8 cellular contexts compared by ENCODE assay signal in genomic region chr3:127735767-127736693, GRCh38.
DNase-seq lines count a peak whose midpoint lies in the region; ATAC-seq, FAIRE-seq and TF ChIP-seq lines count a peak whose summit lies in the region.

No MANE protein-coding gene starts in this region.

- H3K14ac ChIP-seq in H1 (ENCODE audit: insufficient read length), result no peak overlapping the region

- CTCF ChIA-PET in H1 (lab: Charles Lee; ENCODE audit: partially characterized antibody), result interaction anchor here (1.1 to 2.1 kb wide), 3 partner anchors 8 to 221 kb away, joined by 3 to 11 read pairs (median 5); no protein-coding TSS in a partner anchor

- peaks cover 34% of the 10 kb centered on the region for H3K4me1 Mint-ChIP-seq in GM23338

- H3K27ac ChIP-seq in GM23338 (ENCODE audit: low read depth) (no peak overlapping the region), H1 (ENCODE audit: low read depth, low read length) (no peak overlapping the region)

- TF ChIP-seq POLR2A in H1 (IDR thresholded peaks at IDR 0.05; ENCODE audit: control extremely low read depth in 1 of 2, low read depth in 2 of 2, low read length in 2 of 2), result no peak

- POLR2A ChIA-PET in H1 (lab: Charles Lee; ENCODE audit: partially characterized antibody), result interaction anchor here (0.7 kb wide), 1 partner anchor 418 kb away, joined by 3 read pairs; no protein-coding TSS in a partner anchor

- no peaks in the 10 kb centered on the region for H4K20me1 ChIP-seq in GM23338 (replicated peaks; ENCODE audit: insufficient read depth)
- H4K20me1 ChIP-seq in H1 (replicated peaks in 1 of 2; ENCODE audit: control insufficient read depth in 1 of 2, insufficient read depth in 2 of 2, low read length in 2 of 2), result no peaks in the 10 kb centered on the region

- H2BK15ac ChIP-seq in H1 (ENCODE audit: low read length), result no peak overlapping the region

- H2AK5ac ChIP-seq in H1 (ENCODE audit: low read depth, low read length), result no peak overlapping the region

- H3K56ac ChIP-seq in H1 (replicated peaks; ENCODE audit: insufficient read length, low read depth, low read length), result no peak overlapping the region

- no peak overlapping the region for H2BK120ac ChIP-seq in H1 (replicated peaks; ENCODE audit: low read depth, low read length)

- no peak for TF ChIP-seq EP300 in H1 (IDR thresholded peaks at IDR 0.05; ENCODE audit: borderline replicate concordance in 1 of 2, low read depth in 2 of 2, low read length in 2 of 2)

- H3K9ac ChIP-seq in H1 (replicated peaks in 1 of 4; ENCODE audit: extremely low read depth in 1 of 4, low read depth in 3 of 4, low read length in 3 of 4), result no peak overlapping the region; a peak in 1 of 7 replicates

- no peak for TF ChIP-seq RAD21 in H1 (IDR thresholded peaks at IDR 0.05 in 1 of 2, conservative IDR thresholded peaks at IDR 0.05 in 1 of 2; ENCODE audit: low read depth in 2 of 2, low read length in 2 of 2)

- H4K91ac ChIP-seq in H1 (replicated peaks; ENCODE audit: insufficient read length, low read length), result no peak overlapping the region

- H3K23me2 ChIP-seq in H1 (ENCODE audit: low read depth, low read length), result no peaks in the 10 kb centered on the region

- H3K9me3 ChIP-seq in H1 (ENCODE audit: insufficient read depth in 2 of 2, low read depth in 1 of 2, low read length in 1 of 2), result no peaks in the 10 kb centered on the region

- WGBS in H1 (ENCODE audit: extremely low coverage in 1 of 2, insufficient coverage in 1 of 2, insufficient read length in 1 of 2, insufficient replicate concordance in 2 of 2, low coverage in 1 of 2, low lambda C conversion rate in 2 of 2, missing lambda C conversion rate in 1 of 2), 2 experiments, result 84% methylated on average over 9 of the region's 9 CpGs; no CpG with 5 or more reads in 1 of the 2 experiments

- no peak for FAIRE-seq in H1 (lab: Jason Lieb, UNC)

- H2BK5ac ChIP-seq in H1 (ENCODE audit: low read depth, low read length), result no peak overlapping the region

- no peak overlapping the region for H3K4ac ChIP-seq in H1 (replicated peaks; ENCODE audit: insufficient read length, low read depth, low read length)

- H3K4me3 Mint-ChIP-seq in GM23338, result no peak overlapping the region

- no peaks in the 10 kb centered on the region for H3K9me3 Mint-ChIP-seq in GM23338

- no peak overlapping the region for H4K8ac ChIP-seq in H1 (ENCODE audit: extremely low read depth, insufficient read depth, low read length)

- no peak overlapping the region for H3K4me2 ChIP-seq in GM23338
- no peak overlapping the region for H3K4me2 ChIP-seq in H1 (ENCODE audit: insufficient read depth in 1 of 2, low read depth in 2 of 2, low read length in 2 of 2)

- peaks cover 15% of the 10 kb centered on the region for H3K4me1 ChIP-seq in GM23338 (ENCODE audit: insufficient read depth)
- H3K4me1 ChIP-seq in H1 (replicated peaks in 1 of 4; ENCODE audit: control insufficient read depth in 3 of 4, insufficient read depth in 4 of 4, low read length in 3 of 4), result peaks cover 0 to 13% (median 5%) of the 10 kb centered on the region in 4 experiments; a peak in 5 of 7 replicates

- H3K4me3 ChIP-seq in GM23338 (no peak overlapping the region), H1 (ENCODE audit: extremely low read depth in 1 of 4, insufficient read depth in 2 of 4, low read depth in 3 of 4, low read length in 4 of 4) (no peak overlapping the region)

- H3K27me3 ChIP-seq in GM23338 (ENCODE audit: insufficient read depth), result no peaks in the 10 kb centered on the region
- H3K27me3 ChIP-seq in H1 (replicated peaks in 1 of 4; ENCODE audit: control insufficient read depth in 3 of 4, extremely low read depth in 1 of 4, insufficient read depth in 3 of 4, low read length in 3 of 4), result peaks cover 0 to 2% (median 0%) of the 10 kb centered on the region in 4 experiments; a peak in 3 of 7 replicates

- H2BK20ac ChIP-seq in H1 (ENCODE audit: low read length), result no peak overlapping the region

- H3K27me3 Mint-ChIP-seq in GM23338 (ENCODE audit: insufficient read depth, low read depth, poor library complexity), result peaks cover 5% of the 10 kb centered on the region

- ATAC-seq in GM18502 (IDR thresholded peaks at IDR 0.05; ENCODE audit: poor library complexity, unreplicated experiment) (peak; percentile 77), GM23338 (no peak)

- no peak overlapping the region for H3K27ac Mint-ChIP-seq in GM23338

- no peaks in the 10 kb centered on the region for H3K36me3 ChIP-seq in GM23338 (ENCODE audit: insufficient read depth)
- H3K36me3 ChIP-seq in H1 (ENCODE audit: control insufficient read depth in 2 of 4, insufficient read depth in 4 of 4, low read length in 3 of 4), result no peaks in the 10 kb centered on the region; a peak in 1 of 8 replicates

- H3K9me2 ChIP-seq in GM23338 (ENCODE audit: insufficient read depth), result 0 out of 2 replicates have a peak, but pooled peaks cover 4% of the 10 kb centered on the region

- H3K23ac ChIP-seq in H1 (ENCODE audit: insufficient read length), result no peak overlapping the region

- no peak for DNase-seq in GM23338 (ENCODE audit: low spot score)
- DNase-seq in NCI-H1105 (lab: John Stamatoyannopoulos, UW), result peak; percentile 37
- DNase-seq in H1 (ENCODE audit: low read depth in 1 of 2, low spot score in 2 of 2), result no peak
- DNase-seq in non-pigmented ciliary epithelial cell (ENCODE audit: low read depth), result peak; percentile 42
- DNase-seq in superior temporal gyrus (ENCODE audit: extremely low spot score), result no peak
- no peak for DNase-seq in NCI-H82 (lab: John Stamatoyannopoulos, UW)
- no peak for DNase-seq in central memory CD4-positive, alpha-beta T cell

- no peak overlapping the region for H3K18ac ChIP-seq in H1 (ENCODE audit: extremely low read depth, low read length)

- H3K36me3 Mint-ChIP-seq in GM23338 (ENCODE audit: low read depth), result no peaks in the 10 kb centered on the region

- no peak overlapping the region for H2BK12ac ChIP-seq in H1 (ENCODE audit: low read depth, low read length)

- TF ChIP-seq CTCF in GM23338 (conservative IDR thresholded peaks at IDR 0.05; ENCODE audit: low read depth in 2 of 2), result no peak
- no peak for TF ChIP-seq CTCF in H1 (IDR thresholded peaks at IDR 0.05; ENCODE audit: control extremely low read depth in 1 of 3, insufficient read depth in 1 of 3, low read depth in 1 of 3, low read length in 3 of 3)

- H4K5ac ChIP-seq in H1 (ENCODE audit: insufficient read length, low read depth, low read length), result no peak overlapping the region

- no peaks in the 10 kb centered on the region for H3F3A ChIP-seq in GM23338 (replicated peaks; ENCODE audit: low read depth)

- H3K79me1 ChIP-seq in H1 (ENCODE audit: low read depth, low read length), result no peaks in the 10 kb centered on the region

- H3K79me2 ChIP-seq in GM23338 (replicated peaks; ENCODE audit: insufficient read depth) (no peaks in the 10 kb centered on the region), H1 (ENCODE audit: control insufficient read depth in 1 of 2, insufficient read depth in 2 of 2, low read length in 2 of 2) (no peaks in the 10 kb centered on the region)

- peak overlapping the region; percentile 61; the same call in 1 of the 2 replicates for H2AFZ ChIP-seq in GM23338
- H2AFZ ChIP-seq in H1 (ENCODE audit: low read length), result 0 out of 2 replicates have a peak overlapping the region, but pooled peaks have one; percentile 31

TF ChIP-seq in GM23338, 12 proteins besides CTCF, POLR2A, EP300 and RAD21:
- no peak for TF ChIP-seq ETS1 (IDR thresholded peaks at IDR 0.05)
- TF ChIP-seq STAT1 (IDR thresholded peaks at IDR 0.05; ENCODE audit: unreplicated experiment), result no peak
- no peak for TF ChIP-seq JUNB (IDR thresholded peaks at IDR 0.05; ENCODE audit: unreplicated experiment)
- no peak for TF ChIP-seq CREB1 (CRISPR knock-in tag; IDR thresholded peaks at IDR 0.05; ENCODE audit: low read depth)

TF ChIP-seq in H1, 55 proteins besides CTCF, POLR2A, EP300 and RAD21 (continues in another document):
- no peak for TF ChIP-seq CEBPB (IDR thresholded peaks at IDR 0.05; ENCODE audit: low read depth, low read length)
- no peak for TF ChIP-seq SP1 (IDR thresholded peaks at IDR 0.05; ENCODE audit: low read depth, low read length)
- no peak for TF ChIP-seq USF2 (IDR thresholded peaks at IDR 0.05; ENCODE audit: low read length)
- no peak for TF ChIP-seq SIN3A (conservative IDR thresholded peaks at IDR 0.05 in 1 of 2, IDR thresholded peaks at IDR 0.05 in 1 of 2; ENCODE audit: low read depth in 1 of 2, low read length in 2 of 2)
- no peak for TF ChIP-seq JUND (IDR thresholded peaks at IDR 0.05; ENCODE audit: low read length)
- TF ChIP-seq PHF8 (conservative IDR thresholded peaks at IDR 0.05; ENCODE audit: low read depth, low read length), result no peak
- no peak for TF ChIP-seq TAF7 (optimal IDR thresholded peaks at IDR 0.05; ENCODE audit: borderline replicate concordance, low read depth, low read length)
- no peak for TF ChIP-seq JUN (IDR thresholded peaks at IDR 0.05; ENCODE audit: low read depth, low read length)
- no peak for TF ChIP-seq HDAC6 (IDR thresholded peaks at IDR 0.05; ENCODE audit: low read depth, low read length)
- no peak for TF ChIP-seq HDAC2 (IDR thresholded peaks at IDR 0.05; ENCODE audit: borderline replicate concordance in 1 of 2, low read depth in 2 of 2, low read length in 2 of 2)
- no peak for TF ChIP-seq E2F6 (IDR thresholded peaks at IDR 0.05)
- TF ChIP-seq TAF1 (IDR thresholded peaks at IDR 0.05; ENCODE audit: low read depth, low read length), result no peak
- TF ChIP-seq BRCA1 (IDR thresholded peaks at IDR 0.05; ENCODE audit: low read depth, low read length), result no peak

Comparison
In these comparisons a context has a peak if more than half of its experiments do, and no peak if none do; other contexts are left out.
1. DNase-seq: peak in NCI-H1105 (single experiment) and non-pigmented ciliary epithelial cell (single experiment); none in GM23338 (single experiment), H1 (0 of 2), superior temporal gyrus (single experiment), NCI-H82 (single experiment) and central memory CD4-positive, alpha-beta T cell (single experiment).